In genomic region chr11:128551641-128552335, GRCh38 we compare ENCODE assay signal across 8 cellular contexts. TPM values are rescaled to one million over a fixed set of nuclear protein-coding genes. Genes with fewer than 3 reads are reported as not detected.
DNase-seq lines count a peak whose midpoint lies in the region; ATAC-seq and TF ChIP-seq lines count a peak whose summit lies in the region.

No MANE protein-coding gene starts in this region.

- no peak for TF ChIP-seq CTCF in spleen (IDR thresholded peaks at IDR 0.05 in 8 of 11, conservative IDR thresholded peaks at IDR 0.05 in 3 of 11)

- peak; percentile 64 for ATAC-seq in HG02642 (IDR thresholded peaks at IDR 0.05; ENCODE audit: poor library complexity, unreplicated experiment)

- WGBS in spleen, 5 donors, result 58 to 68% (median 58%) methylated on average over 9 of the region's 9 CpGs

- H3K27me3 ChIP-seq in spleen (replicated peaks in 1 of 7), result no peaks in the 10 kb centered on the region

- no peaks in the 10 kb centered on the region for H3K9me3 ChIP-seq in spleen

- intact Hi-C loops in spleen (cut with DNase I; ENCODE audit: low total_unique reads), result loop anchor here (10.0 kb wide), 1 partner anchor 73 kb away; no protein-coding TSS in a partner anchor

- peak overlapping the region in 1 of 8 donors; percentile 43 for H3K4me3 ChIP-seq in spleen

- DNase-seq in activated CD8-positive, alpha-beta memory T cell treated with anti-CD3 and anti-CD28 coated beads for 24 hours, result peak; percentile 75
- no peak for DNase-seq in activated CD8-positive, alpha-beta memory T cell treated with anti-CD3 and anti-CD28 coated beads, Interleukin-2, amount 50 U/mL, for 4 hours
- DNase-seq in RKO (ENCODE audit: low spot score) (peak; percentile 15), spleen (no peak), RPMI8226 (no peak), HT-29 (ENCODE audit: low spot score) (no peak), NCI-H2227 (lab: John Stamatoyannopoulos, UW; ENCODE audit: unreplicated experiment) (no peak)

- no peaks in the 10 kb centered on the region for H3K36me3 ChIP-seq in spleen

- no peak for TF ChIP-seq POLR2A in spleen (IDR thresholded peaks at IDR 0.05)

- H3K4me1 ChIP-seq in spleen, result peaks cover 38 to 93% (median 75%) of the 10 kb centered on the region in 6 donors

- H3K27ac ChIP-seq in spleen, result peak overlapping the region; percentile 79 to 93 (median 89)

RNA-seq across cellular contexts. Expression of gene ETS1, which starts 35.6 kb away (rescaled TPM):
- total RNA-seq in spleen, result 100 to 1,000 TPM; 328 to 455 (median 371) TPM
- polyA plus RNA-seq in spleen, result 10 to 100 TPM; 58.1 to 95.2 (median 90.3) TPM
- total RNA-seq in HT-29 (2014; rRNA removed; shearing (Covaris generic)), result 3.8 and 4.3 TPM in 2 replicates

Comparison
In these comparisons a context has a peak if more than half of its experiments do, and no peak if none do; other contexts are left out.
1. DNase-seq: peak in activated CD8-positive, alpha-beta memory T cell treated with anti-CD3 and anti-CD28 coated beads for 24 hours (single experiment) and RKO (single experiment); none in activated CD8-positive, alpha-beta memory T cell treated with anti-CD3 and anti-CD28 coated beads, Interleukin-2, amount 50 U/mL, for 4 hours (single experiment), spleen (single experiment), RPMI8226 (single experiment), HT-29 (single experiment) and NCI-H2227 (single experiment).
2. RNA of gene ETS1, which starts 35.6 kb away (total RNA-seq): 328 to 455 TPM in spleen; 3.8 to 4.3 TPM in HT-29; every median in the first group is over 10 times any median in the second.